Comparison of ENCODE assay signal across 8 cellular contexts in genomic region chr16:53052519-53053501, GRCh38. TPM values are rescaled to one million over a fixed set of nuclear protein-coding genes. Genes with fewer than 3 reads are reported as not detected.
DNase-seq lines count a peak whose midpoint lies in the region; ATAC-seq and TF ChIP-seq lines count a peak whose summit lies in the region.

CHD9NB (minus strand) TSS chr16:53052897; CDS start chr16:53044158, 8,739 bp downstream.

- H3K79me2 ChIP-seq in DOHH2 (ENCODE audit: control insufficient read depth, low read length), result peaks cover 29% of the 10 kb centered on the region

- H4K20me1 ChIP-seq in DOHH2 (ENCODE audit: control insufficient read depth, insufficient read depth, low read depth, low read length), result no peaks in the 10 kb centered on the region

- peaks cover 6% of the 10 kb centered on the region; the same call in 1 of the 2 replicates for H3K36me3 ChIP-seq in DOHH2 (ENCODE audit: control insufficient read depth, low read length)

- H3K27me3 ChIP-seq in DOHH2 (ENCODE audit: control insufficient read depth, low read length) (no peaks in the 10 kb centered on the region), dorsolateral prefrontal cortex (no peaks in the 10 kb centered on the region)

- H3K36me3 Mint-ChIP-seq in T-helper 2 cell treated with Interferon-gamma antibody and Interleukin-4, amounts not matched to agents 5 μg/mL and 100 μg/mL, for 36 hours (ENCODE audit: low read depth), result no peaks in the 10 kb centered on the region
- no peaks in the 10 kb centered on the region for H3K36me3 Mint-ChIP-seq in stimulated activated naive B cell treated with anti-CD40 and anti-IgM and Interleukin-4, amounts not matched to agents 10 μg/mL and 1 μg/mL and 100 μg/mL, for 72 hours

- H3K4me1 ChIP-seq in DOHH2 (ENCODE audit: control insufficient read depth, low read length), result peaks cover 39% of the 10 kb centered on the region

- no peak within 1 kb of the TSS for H3K27ac Mint-ChIP-seq in T-helper 2 cell treated with Interferon-gamma antibody and Interleukin-4, amounts not matched to agents 5 μg/mL and 100 μg/mL, for 36 hours
- H3K27ac Mint-ChIP-seq in stimulated activated naive B cell treated with anti-CD40 and anti-IgM and Interleukin-4, amounts not matched to agents 10 μg/mL and 1 μg/mL and 100 μg/mL, for 72 hours, result peak within 1 kb of the TSS; percentile 37

- H3K4me3 Mint-ChIP-seq in T-helper 2 cell treated with Interferon-gamma antibody and Interleukin-4, amounts not matched to agents 5 μg/mL and 100 μg/mL, for 36 hours, result peak within 1 kb of the TSS; percentile 46
- H3K4me3 Mint-ChIP-seq in stimulated activated naive B cell treated with anti-CD40 and anti-IgM and Interleukin-4, amounts not matched to agents 10 μg/mL and 1 μg/mL and 100 μg/mL, for 72 hours, result peak within 1 kb of the TSS in 1 of 2 donors; percentile 26

- no peaks in the 10 kb centered on the region for H3K9me3 Mint-ChIP-seq in T-helper 2 cell treated with Interferon-gamma antibody and Interleukin-4, amounts not matched to agents 5 μg/mL and 100 μg/mL, for 36 hours
- no peaks in the 10 kb centered on the region for H3K9me3 Mint-ChIP-seq in stimulated activated naive B cell treated with anti-CD40 and anti-IgM and Interleukin-4, amounts not matched to agents 10 μg/mL and 1 μg/mL and 100 μg/mL, for 72 hours

- ATAC-seq in HG02759 (IDR thresholded peaks at IDR 0.05; ENCODE audit: unreplicated experiment) (peak; percentile 24), GM18505 (IDR thresholded peaks at IDR 0.05; ENCODE audit: unreplicated experiment) (no peak)
- peak; percentile 11 to 24 for ATAC-seq in stimulated activated naive B cell treated with anti-CD40 and anti-IgM and Interleukin-4, amounts not matched to agents 10 μg/mL and 1 μg/mL and 100 μg/mL, for 72 hours (replicated peaks)

- TF ChIP-seq POLR2A in GM18505 (IDR thresholded peaks at IDR 0.05; ENCODE audit: borderline replicate concordance, extremely low read depth, insufficient read depth, insufficient read length), result no peak

- no peak for DNase-seq in T-helper 2 cell treated with Interferon-gamma antibody and Interleukin-4, amounts not matched to agents 5 μg/mL and 100 μg/mL, for 36 hours (ENCODE audit: low spot score)
- DNase-seq in foreskin fibroblast (peak; percentile 91 to 95), dorsolateral prefrontal cortex (no peak)
- no peak for DNase-seq in stimulated activated naive B cell treated with anti-CD40 and anti-IgM and Interleukin-4, amounts not matched to agents 10 μg/mL and 1 μg/mL and 100 μg/mL, for 72 hours
- no peak for DNase-seq in activated naive CD4-positive, alpha-beta T cell treated with anti-CD3 and anti-CD28 coated beads, Interleukin-2, amount 50 U/mL, for 16 hours

- intact Hi-C loops in dorsolateral prefrontal cortex (cut with DNase I), result loop anchor here (10.0 kb wide), 2 partner anchors 452 to 462 kb away; partner anchors contain the start of gene AKTIP (in 1 of the 2)

- H3K4me1 Mint-ChIP-seq in T-helper 2 cell treated with Interferon-gamma antibody and Interleukin-4, amounts not matched to agents 5 μg/mL and 100 μg/mL, for 36 hours (ENCODE audit: low read depth), result peaks cover 24% of the 10 kb centered on the region
- H3K4me1 Mint-ChIP-seq in stimulated activated naive B cell treated with anti-CD40 and anti-IgM and Interleukin-4, amounts not matched to agents 10 μg/mL and 1 μg/mL and 100 μg/mL, for 72 hours, result peaks cover 16 to 18% of the 10 kb centered on the region in 2 donors

- peak within 1 kb of the TSS; percentile 41 for H3K4me2 ChIP-seq in DOHH2 (ENCODE audit: low read length)

- H3K4me3 ChIP-seq in DOHH2 (ENCODE audit: low read length) (0 out of 2 replicates have a peak within 1 kb of the TSS, but pooled peaks have one; percentile 20), foreskin fibroblast (ENCODE audit: low read depth in 1 of 2, low read length in 2 of 2) (peak within 1 kb of the TSS; percentile 53 to 58), dorsolateral prefrontal cortex (no peak within 1 kb of the TSS)

- no peaks in the 10 kb centered on the region for H3K27me3 Mint-ChIP-seq in T-helper 2 cell treated with Interferon-gamma antibody and Interleukin-4, amounts not matched to agents 5 μg/mL and 100 μg/mL, for 36 hours (ENCODE audit: low read depth)
- peaks cover 0 to 10% of the 10 kb centered on the region in 2 donors for H3K27me3 Mint-ChIP-seq in stimulated activated naive B cell treated with anti-CD40 and anti-IgM and Interleukin-4, amounts not matched to agents 10 μg/mL and 1 μg/mL and 100 μg/mL, for 72 hours

- TF ChIP-seq CTCF in DOHH2 (IDR thresholded peaks at IDR 0.05; ENCODE audit: low read depth, low read length, poor library complexity, severe bottlenecking) (no peak), foreskin fibroblast (IDR thresholded peaks at IDR 0.05; ENCODE audit: low read depth, low read length) (no peak), dorsolateral prefrontal cortex (IDR thresholded peaks at IDR 0.05 in 54 of 56, conservative IDR thresholded peaks at IDR 0.05 in 2 of 56; ENCODE audit: low read depth in 1 of 56, partially characterized antibody in 56 of 56) (no peak)

- 0 out of 2 replicates have a peak, but pooled peaks cover 4% of the 10 kb centered on the region for H3F3A ChIP-seq in DOHH2 (ENCODE audit: control insufficient read depth, insufficient read depth)

- H3K9me3 ChIP-seq in DOHH2 (ENCODE audit: control insufficient read depth, insufficient read depth, low read length), result no peaks in the 10 kb centered on the region

- H3K27ac ChIP-seq in DOHH2 (ENCODE audit: low read depth, low read length) (no peak within 1 kb of the TSS), dorsolateral prefrontal cortex (no peak within 1 kb of the TSS)

- no peaks in the 10 kb centered on the region for H3K9me2 ChIP-seq in DOHH2 (replicated peaks; ENCODE audit: control insufficient read depth, low read length)

RNA-seq across cellular contexts. Expression of gene CHD9NB, which starts in this region (rescaled TPM):
- 1 to 10 TPM in 6 of 120 experiments, under 1 TPM in 41, not detected in 73; 0.26 to 2.4 (median 0.57) TPM for total RNA-seq in dorsolateral prefrontal cortex

Comparison
In these comparisons a context has a peak if more than half of its experiments do, and no peak if none do; other contexts are left out.
1. H3K4me3 ChIP-seq: peak in DOHH2 (single experiment) and foreskin fibroblast (2 of 2); none in dorsolateral prefrontal cortex (0 of 59).
2. DNase-seq: peak in foreskin fibroblast (2 of 2); none in T-helper 2 cell treated with Interferon-gamma antibody and Interleukin-4, amounts not matched to agents 5 μg/mL and 100 μg/mL, for 36 hours (single experiment), stimulated activated naive B cell treated with anti-CD40 and anti-IgM and Interleukin-4, amounts not matched to agents 10 μg/mL and 1 μg/mL and 100 μg/mL, for 72 hours (single experiment), dorsolateral prefrontal cortex (0 of 10) and activated naive CD4-positive, alpha-beta T cell treated with anti-CD3 and anti-CD28 coated beads, Interleukin-2, amount 50 U/mL, for 16 hours (single experiment).